10 cellular contexts compared by ENCODE assay signal in genomic region chr11:19980957-19981669, GRCh38.
DNase-seq lines count a peak whose midpoint lies in the region; ATAC-seq lines count a peak whose summit lies in the region.
"Had no signal": no experiment of that assay in that cellular context is flagged by ENCODE, and none has a peak within 500 bp of the region (broad histone marks: within the 10 kb centered on the region; RNA-seq: fewer than 3 reads in every experiment).

No MANE protein-coding gene starts in this region.

- no peak overlapping the region for H3K27ac ChIP-seq in substantia nigra (ENCODE audit: low read depth, low read length, poor library complexity, severe bottlenecking)

- DNase-seq in GM04503 (ENCODE audit: low read depth), result peak; percentile 89
- DNase-seq in amniotic epithelial cell (ENCODE audit: low read depth), result peak; percentile 94
- DNase-seq in hepatic stellate cell (ENCODE audit: low spot score), result peak; percentile 47
- DNase-seq in renal cortical epithelial cell (ENCODE audit: low read depth), result peak; percentile 89
- DNase-seq in substantia nigra (lab: John Stamatoyannopoulos, UW), result no peak
- DNase-seq in activated CD4-positive, alpha-beta T cell treated with anti-CD3 and anti-CD28 coated beads for 4 hours, result no peak
- no peak for DNase-seq in posterior vena cava (ENCODE audit: low spot score)
- DNase-seq: activated B cell treated with CpG ODN at 0.5 μM for 24 hours, posterior cingulate gyrus had no signal

- ATAC-seq in GM19035 (IDR thresholded peaks at IDR 0.05; ENCODE audit: unreplicated experiment), result no peak

- intact Hi-C loops in posterior vena cava (cut with DNase I), result no loop called here

Comparison
In these comparisons a context has a peak if more than half of its experiments do, and no peak if none do; other contexts are left out.
1. DNase-seq: peak in GM04503 (single experiment), amniotic epithelial cell (single experiment), hepatic stellate cell (single experiment) and renal cortical epithelial cell (single experiment); none in substantia nigra (0 of 49), activated CD4-positive, alpha-beta T cell treated with anti-CD3 and anti-CD28 coated beads for 4 hours (0 of 2) and posterior vena cava (single experiment).